Comparison of ENCODE assay signal across 1 cellular context in the genomic region with DNA sequence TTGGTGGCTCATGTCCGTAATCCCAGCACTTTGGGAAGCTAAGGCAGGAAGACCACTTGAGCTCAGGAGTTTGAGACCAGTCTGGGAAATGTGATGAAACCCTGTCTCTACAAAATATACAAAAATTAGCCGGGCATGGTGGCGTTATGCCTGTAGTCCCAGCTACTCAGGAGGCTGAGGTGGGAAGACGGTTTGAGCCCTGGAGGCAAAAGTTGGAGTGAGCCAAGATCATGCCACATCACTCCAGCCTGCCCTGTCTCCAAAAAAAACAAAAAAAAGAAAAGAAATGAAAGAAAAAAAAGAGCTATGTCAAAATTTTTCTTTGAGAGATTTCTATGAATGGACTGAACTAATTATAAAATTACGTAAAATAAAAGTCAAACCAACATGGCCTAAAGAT.
TF ChIP-seq lines count a peak whose summit lies in the region.

No MANE protein-coding gene starts in this region.

TF ChIP-seq in GM23338, 12 proteins besides CTCF, POLR2A, EP300 and RAD21 (continued from another document):
- TF ChIP-seq, protein P1, sequence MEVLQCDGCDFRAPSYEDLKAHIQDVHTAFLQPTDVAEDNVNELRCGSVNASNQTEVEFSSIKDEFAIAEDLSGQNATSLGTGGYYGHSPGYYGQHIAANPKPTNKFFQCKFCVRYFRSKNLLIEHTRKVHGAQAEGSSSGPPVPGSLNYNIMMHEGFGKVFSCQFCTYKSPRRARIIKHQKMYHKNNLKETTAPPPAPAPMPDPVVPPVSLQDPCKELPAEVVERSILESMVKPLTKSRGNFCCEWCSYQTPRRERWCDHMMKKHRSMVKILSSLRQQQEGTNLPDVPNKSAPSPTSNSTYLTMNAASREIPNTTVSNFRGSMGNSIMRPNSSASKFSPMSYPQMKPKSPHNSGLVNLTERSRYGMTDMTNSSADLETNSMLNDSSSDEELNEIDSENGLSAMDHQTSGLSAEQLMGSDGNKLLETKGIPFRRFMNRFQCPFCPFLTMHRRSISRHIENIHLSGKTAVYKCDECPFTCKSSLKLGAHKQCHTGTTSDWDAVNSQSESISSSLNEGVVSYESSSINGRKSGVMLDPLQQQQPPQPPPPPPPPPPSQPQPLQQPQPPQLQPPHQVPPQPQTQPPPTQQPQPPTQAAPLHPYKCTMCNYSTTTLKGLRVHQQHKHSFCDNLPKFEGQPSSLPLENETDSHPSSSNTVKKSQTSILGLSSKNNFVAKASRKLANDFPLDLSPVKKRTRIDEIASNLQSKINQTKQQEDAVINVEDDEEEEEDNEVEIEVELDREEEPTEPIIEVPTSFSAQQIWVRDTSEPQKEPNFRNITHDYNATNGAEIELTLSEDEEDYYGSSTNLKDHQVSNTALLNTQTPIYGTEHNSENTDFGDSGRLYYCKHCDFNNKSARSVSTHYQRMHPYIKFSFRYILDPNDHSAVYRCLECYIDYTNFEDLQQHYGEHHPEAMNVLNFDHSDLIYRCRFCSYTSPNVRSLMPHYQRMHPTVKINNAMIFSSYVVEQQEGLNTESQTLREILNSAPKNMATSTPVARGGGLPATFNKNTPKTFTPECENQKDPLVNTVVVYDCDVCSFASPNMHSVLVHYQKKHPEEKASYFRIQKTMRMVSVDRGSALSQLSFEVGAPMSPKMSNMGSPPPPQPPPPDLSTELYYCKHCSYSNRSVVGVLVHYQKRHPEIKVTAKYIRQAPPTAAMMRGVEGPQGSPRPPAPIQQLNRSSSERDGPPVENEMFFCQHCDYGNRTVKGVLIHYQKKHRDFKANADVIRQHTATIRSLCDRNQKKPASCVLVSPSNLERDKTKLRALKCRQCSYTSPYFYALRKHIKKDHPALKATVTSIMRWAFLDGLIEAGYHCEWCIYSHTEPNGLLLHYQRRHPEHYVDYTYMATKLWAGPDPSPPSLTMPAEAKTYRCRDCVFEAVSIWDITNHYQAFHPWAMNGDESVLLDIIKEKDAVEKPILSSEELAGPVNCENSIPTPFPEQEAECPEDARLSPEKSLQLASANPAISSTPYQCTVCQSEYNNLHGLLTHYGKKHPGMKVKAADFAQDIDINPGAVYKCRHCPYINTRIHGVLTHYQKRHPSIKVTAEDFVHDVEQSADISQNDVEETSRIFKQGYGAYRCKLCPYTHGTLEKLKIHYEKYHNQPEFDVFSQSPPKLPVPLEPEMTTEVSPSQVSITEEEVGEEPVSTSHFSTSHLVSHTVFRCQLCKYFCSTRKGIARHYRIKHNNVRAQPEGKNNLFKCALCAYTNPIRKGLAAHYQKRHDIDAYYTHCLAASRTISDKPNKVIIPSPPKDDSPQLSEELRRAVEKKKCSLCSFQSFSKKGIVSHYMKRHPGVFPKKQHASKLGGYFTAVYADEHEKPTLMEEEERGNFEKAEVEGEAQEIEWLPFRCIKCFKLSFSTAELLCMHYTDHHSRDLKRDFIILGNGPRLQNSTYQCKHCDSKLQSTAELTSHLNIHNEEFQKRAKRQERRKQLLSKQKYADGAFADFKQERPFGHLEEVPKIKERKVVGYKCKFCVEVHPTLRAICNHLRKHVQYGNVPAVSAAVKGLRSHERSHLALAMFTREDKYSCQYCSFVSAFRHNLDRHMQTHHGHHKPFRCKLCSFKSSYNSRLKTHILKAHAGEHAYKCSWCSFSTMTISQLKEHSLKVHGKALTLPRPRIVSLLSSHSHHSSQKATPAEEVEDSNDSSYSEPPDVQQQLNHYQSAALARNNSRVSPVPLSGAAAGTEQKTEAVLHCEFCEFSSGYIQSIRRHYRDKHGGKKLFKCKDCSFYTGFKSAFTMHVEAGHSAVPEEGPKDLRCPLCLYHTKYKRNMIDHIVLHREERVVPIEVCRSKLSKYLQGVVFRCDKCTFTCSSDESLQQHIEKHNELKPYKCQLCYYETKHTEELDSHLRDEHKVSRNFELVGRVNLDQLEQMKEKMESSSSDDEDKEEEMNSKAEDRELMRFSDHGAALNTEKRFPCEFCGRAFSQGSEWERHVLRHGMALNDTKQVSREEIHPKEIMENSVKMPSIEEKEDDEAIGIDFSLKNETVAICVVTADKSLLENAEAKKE (CRISPR knock-in tag; IDR thresholded peaks at IDR 0.05): no peak
- TF ChIP-seq EZH2 (IDR thresholded peaks at IDR 0.05; ENCODE audit: low read depth, unreplicated experiment) (no peak), CREB1 (CRISPR knock-in tag; IDR thresholded peaks at IDR 0.05; ENCODE audit: low read depth) (no peak), STAT1 (IDR thresholded peaks at IDR 0.05; ENCODE audit: unreplicated experiment) (no peak)
- TF ChIP-seq, protein P2, sequence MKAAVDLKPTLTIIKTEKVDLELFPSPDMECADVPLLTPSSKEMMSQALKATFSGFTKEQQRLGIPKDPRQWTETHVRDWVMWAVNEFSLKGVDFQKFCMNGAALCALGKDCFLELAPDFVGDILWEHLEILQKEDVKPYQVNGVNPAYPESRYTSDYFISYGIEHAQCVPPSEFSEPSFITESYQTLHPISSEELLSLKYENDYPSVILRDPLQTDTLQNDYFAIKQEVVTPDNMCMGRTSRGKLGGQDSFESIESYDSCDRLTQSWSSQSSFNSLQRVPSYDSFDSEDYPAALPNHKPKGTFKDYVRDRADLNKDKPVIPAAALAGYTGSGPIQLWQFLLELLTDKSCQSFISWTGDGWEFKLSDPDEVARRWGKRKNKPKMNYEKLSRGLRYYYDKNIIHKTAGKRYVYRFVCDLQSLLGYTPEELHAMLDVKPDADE (IDR thresholded peaks at IDR 0.05): no peak
- TF ChIP-seq, protein P3, sequence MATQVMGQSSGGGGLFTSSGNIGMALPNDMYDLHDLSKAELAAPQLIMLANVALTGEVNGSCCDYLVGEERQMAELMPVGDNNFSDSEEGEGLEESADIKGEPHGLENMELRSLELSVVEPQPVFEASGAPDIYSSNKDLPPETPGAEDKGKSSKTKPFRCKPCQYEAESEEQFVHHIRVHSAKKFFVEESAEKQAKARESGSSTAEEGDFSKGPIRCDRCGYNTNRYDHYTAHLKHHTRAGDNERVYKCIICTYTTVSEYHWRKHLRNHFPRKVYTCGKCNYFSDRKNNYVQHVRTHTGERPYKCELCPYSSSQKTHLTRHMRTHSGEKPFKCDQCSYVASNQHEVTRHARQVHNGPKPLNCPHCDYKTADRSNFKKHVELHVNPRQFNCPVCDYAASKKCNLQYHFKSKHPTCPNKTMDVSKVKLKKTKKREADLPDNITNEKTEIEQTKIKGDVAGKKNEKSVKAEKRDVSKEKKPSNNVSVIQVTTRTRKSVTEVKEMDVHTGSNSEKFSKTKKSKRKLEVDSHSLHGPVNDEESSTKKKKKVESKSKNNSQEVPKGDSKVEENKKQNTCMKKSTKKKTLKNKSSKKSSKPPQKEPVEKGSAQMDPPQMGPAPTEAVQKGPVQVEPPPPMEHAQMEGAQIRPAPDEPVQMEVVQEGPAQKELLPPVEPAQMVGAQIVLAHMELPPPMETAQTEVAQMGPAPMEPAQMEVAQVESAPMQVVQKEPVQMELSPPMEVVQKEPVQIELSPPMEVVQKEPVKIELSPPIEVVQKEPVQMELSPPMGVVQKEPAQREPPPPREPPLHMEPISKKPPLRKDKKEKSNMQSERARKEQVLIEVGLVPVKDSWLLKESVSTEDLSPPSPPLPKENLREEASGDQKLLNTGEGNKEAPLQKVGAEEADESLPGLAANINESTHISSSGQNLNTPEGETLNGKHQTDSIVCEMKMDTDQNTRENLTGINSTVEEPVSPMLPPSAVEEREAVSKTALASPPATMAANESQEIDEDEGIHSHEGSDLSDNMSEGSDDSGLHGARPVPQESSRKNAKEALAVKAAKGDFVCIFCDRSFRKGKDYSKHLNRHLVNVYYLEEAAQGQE (IDR thresholded peaks at IDR 0.05; ENCODE audit: unreplicated experiment): no peak
